ENCODE assay signal across 18 cellular contexts in genomic region chr19:615619-616018, GRCh38. TPM values are rescaled to one million over a fixed set of nuclear protein-coding genes. Genes with fewer than 3 reads are reported as not detected.
DNase-seq lines count a peak whose midpoint lies in the region; ATAC-seq, FAIRE-seq and TF ChIP-seq lines count a peak whose summit lies in the region.
"Had no signal": no experiment of that assay in that cellular context is flagged by ENCODE, and none has a peak within 500 bp of the region (broad histone marks: within the 10 kb centered on the region; RNA-seq: fewer than 3 reads in every experiment).

No MANE protein-coding gene starts in this region.

- peaks cover 13% of the 10 kb centered on the region for H3K36me3 Mint-ChIP-seq in activated T-helper 1 cell treated with anti-CD3 and anti-CD28 coated beads, Interleukin-12 subunit alpha, Interleukin-12 subunit beta, Interleukin-2, Interleukin-4 antibody, amounts not matched to agents 30 ng/mL and 10 ng/mL and 1 ng/mL, durations not matched to agents 14 hours and 24 hours and 36 hours (ENCODE audit: low read depth)
- no peaks in the 10 kb centered on the region for H3K36me3 Mint-ChIP-seq in glutamatergic neuron (ENCODE audit: unreplicated experiment)

- H3K4me1 ChIP-seq in pancreas: no peaks in the 10 kb centered on the region
- H3K4me1 ChIP-seq: gastrocnemius medialis had no signal

- H3K27ac ChIP-seq in pancreas: no peak overlapping the region
- H3K27ac ChIP-seq: BLaER1 treated with 17β-estradiol and CSF1 and Interleukin-3, amounts not matched to agents 10 nM and 100 nM; gastrocnemius medialis; upper lobe of left lung had no signal

- H3K27ac Mint-ChIP-seq in activated T-helper 1 cell treated with anti-CD3 and anti-CD28 coated beads, Interleukin-12 subunit alpha, Interleukin-12 subunit beta, Interleukin-2, Interleukin-4 antibody, amounts not matched to agents 30 ng/mL and 10 ng/mL and 1 ng/mL, durations not matched to agents 14 hours and 24 hours and 36 hours: peak overlapping the region; percentile 48
- H3K27ac Mint-ChIP-seq in glutamatergic neuron (ENCODE audit: unreplicated experiment): peak overlapping the region; percentile 12

- no peak for TF ChIP-seq CTCF in glutamatergic neuron (IDR thresholded peaks at IDR 0.05; ENCODE audit: partially characterized antibody, unreplicated experiment)
- TF ChIP-seq CTCF in pancreas (IDR thresholded peaks at IDR 0.05): no peak

- H3K4me1 Mint-ChIP-seq in activated T-helper 1 cell treated with anti-CD3 and anti-CD28 coated beads, Interleukin-12 subunit alpha, Interleukin-12 subunit beta, Interleukin-2, Interleukin-4 antibody, amounts not matched to agents 30 ng/mL and 10 ng/mL and 1 ng/mL, durations not matched to agents 14 hours and 24 hours and 36 hours (ENCODE audit: low read depth): peaks cover 14% of the 10 kb centered on the region
- peaks cover 8% of the 10 kb centered on the region for H3K4me1 Mint-ChIP-seq in glutamatergic neuron (ENCODE audit: low read depth, unreplicated experiment)

- no peak overlapping the region for H3K4me3 ChIP-seq in pancreas
- H3K4me3 ChIP-seq: BLaER1 treated with 17β-estradiol and CSF1 and Interleukin-3, amounts not matched to agents 10 nM and 100 nM; gastrocnemius medialis; GM12878; upper lobe of left lung had no signal

- no peaks in the 10 kb centered on the region for H3K9me3 Mint-ChIP-seq in activated T-helper 1 cell treated with anti-CD3 and anti-CD28 coated beads, Interleukin-12 subunit alpha, Interleukin-12 subunit beta, Interleukin-2, Interleukin-4 antibody, amounts not matched to agents 30 ng/mL and 10 ng/mL and 1 ng/mL, durations not matched to agents 14 hours and 24 hours and 36 hours
- H3K9me3 Mint-ChIP-seq in glutamatergic neuron (ENCODE audit: unreplicated experiment): peaks cover 11% of the 10 kb centered on the region

- FAIRE-seq in pancreas (lab: Jason Lieb, UNC) (no peak), HTR-8/SVneo (lab: Jason Lieb, UNC) (no peak)
- FAIRE-seq: GM12878, islet of Langerhans had no signal

- peaks cover 2 to 22% (median 7%) of the 10 kb centered on the region in 3 donors for H3K36me3 ChIP-seq in pancreas

- peak in 3 of 4 donors; percentile 17 to 55 (median 40) for ATAC-seq in pancreas
- ATAC-seq in GM21786 (IDR thresholded peaks at IDR 0.05; ENCODE audit: unreplicated experiment): no peak
- ATAC-seq: gastrocnemius medialis, GM12878 had no signal

- intact Hi-C loops in activated T-helper 1 cell treated with anti-CD3 and anti-CD28 coated beads, Interleukin-12 subunit alpha, Interleukin-12 subunit beta, Interleukin-2, Interleukin-4 antibody, amounts not matched to agents 30 ng/mL and 10 ng/mL and 1 ng/mL, durations not matched to agents 14 hours and 24 hours and 36 hours (cut with micrococcal nuclease): no loop called here
- intact Hi-C loops in pancreas (cut with DNase I): no loop called here

- 30 to 38% methylated on average over 21 to 33 of the region's 33 CpGs for WGBS in pancreas, 2 donors

- DNase-seq in EL (peak; percentile 19), glutamatergic neuron (no peak), pancreas (no peak), HTR-8/SVneo (ENCODE audit: insufficient read length, low spot score) (no peak), NCI-H2107 (lab: John Stamatoyannopoulos, UW) (no peak), SW 1271 (lab: John Stamatoyannopoulos, UW) (no peak)
- DNase-seq in activated T-helper 1 cell treated with anti-CD3 and anti-CD28 coated beads, Interleukin-12 subunit alpha, Interleukin-12 subunit beta, Interleukin-2, Interleukin-4 antibody, amounts not matched to agents 30 ng/mL and 10 ng/mL and 1 ng/mL, durations not matched to agents 14 hours and 24 hours and 36 hours (ENCODE audit: low spot score): no peak
- DNase-seq: activated CD4-positive, CD25-positive, alpha-beta regulatory T cell treated with anti-CD3 and anti-CD28 coated beads, Interleukin-2, amount 50 U/mL, for 72 hours; amygdala; gastrocnemius medialis; stimulated activated CD4-positive, alpha-beta T cell treated with anti-CD3 and anti-CD28 coated beads, Interleukin-2, amount 100 ng/mL, for 24 hours had no signal

- no peak overlapping the region for H3K4me3 Mint-ChIP-seq in activated T-helper 1 cell treated with anti-CD3 and anti-CD28 coated beads, Interleukin-12 subunit alpha, Interleukin-12 subunit beta, Interleukin-2, Interleukin-4 antibody, amounts not matched to agents 30 ng/mL and 10 ng/mL and 1 ng/mL, durations not matched to agents 14 hours and 24 hours and 36 hours
- H3K4me3 Mint-ChIP-seq in glutamatergic neuron (ENCODE audit: unreplicated experiment): peak overlapping the region; percentile 70

- H3K27me3 ChIP-seq in pancreas: no peaks in the 10 kb centered on the region
- H3K27me3 ChIP-seq: BLaER1 treated with 17β-estradiol and CSF1 and Interleukin-3, amounts not matched to agents 10 nM and 100 nM had no signal

- H3K27me3 Mint-ChIP-seq in activated T-helper 1 cell treated with anti-CD3 and anti-CD28 coated beads, Interleukin-12 subunit alpha, Interleukin-12 subunit beta, Interleukin-2, Interleukin-4 antibody, amounts not matched to agents 30 ng/mL and 10 ng/mL and 1 ng/mL, durations not matched to agents 14 hours and 24 hours and 36 hours (ENCODE audit: insufficient read depth): no peaks in the 10 kb centered on the region
- H3K27me3 Mint-ChIP-seq in glutamatergic neuron (ENCODE audit: unreplicated experiment): peaks cover 9% of the 10 kb centered on the region

- H3K9me3 ChIP-seq in pancreas: no peaks in the 10 kb centered on the region
- H3K9me3 ChIP-seq: BLaER1 treated with 17β-estradiol and CSF1 and Interleukin-3, amounts not matched to agents 10 nM and 100 nM; gastrocnemius medialis; upper lobe of left lung had no signal

RNA-seq across cellular contexts. Expression of gene POLRMT, which starts 17.7 kb away (rescaled TPM):
- total RNA-seq in activated T-helper 1 cell treated with anti-CD3 and anti-CD28 coated beads, Interleukin-12 subunit alpha, Interleukin-12 subunit beta, Interleukin-2, Interleukin-4 antibody, amounts not matched to agents 30 ng/mL and 10 ng/mL and 1 ng/mL, durations not matched to agents 14 hours and 24 hours and 36 hours: 103 and 104 TPM in 2 replicates
- total RNA-seq in glutamatergic neuron (ENCODE audit: unreplicated experiment) (79.9 TPM), pancreas (10 to 100 TPM; 19.3 to 34.7 (median 24.7) TPM)
- 100 to 1,000 TPM in 1 of 2 donors, 10 to 100 TPM in 1; 95.3 to 101 TPM for polyA plus RNA-seq in pancreas

RNA-seq across cellular contexts. Expression of gene FGF22, which starts 24.1 kb away (rescaled TPM):
- not detected in 2 replicates for total RNA-seq in activated T-helper 1 cell treated with anti-CD3 and anti-CD28 coated beads, Interleukin-12 subunit alpha, Interleukin-12 subunit beta, Interleukin-2, Interleukin-4 antibody, amounts not matched to agents 30 ng/mL and 10 ng/mL and 1 ng/mL, durations not matched to agents 14 hours and 24 hours and 36 hours
- total RNA-seq in glutamatergic neuron (ENCODE audit: unreplicated experiment) (1.5 TPM), pancreas (under 1 TPM in 4 of 6 donors, not detected in 2; 0.12 to 0.25 (median 0.23) TPM)
- polyA plus RNA-seq in pancreas: under 1 TPM; 0.45 to 0.53 TPM
- total RNA-seq: gastrocnemius medialis; GM12878; RPMI7951; T-helper 1 cell treated with Interleukin-12 subunit alpha and Interleukin-12 subunit beta and Interleukin-4 antibody, amounts not matched to agents 30 ng/mL and 1 ng/mL, for 36 hours had no signal

RNA-seq across cellular contexts. Expression of gene HCN2, which starts 25.9 kb away (rescaled TPM):
- 1.1 and 1.2 TPM in 2 replicates for total RNA-seq in activated T-helper 1 cell treated with anti-CD3 and anti-CD28 coated beads, Interleukin-12 subunit alpha, Interleukin-12 subunit beta, Interleukin-2, Interleukin-4 antibody, amounts not matched to agents 30 ng/mL and 10 ng/mL and 1 ng/mL, durations not matched to agents 14 hours and 24 hours and 36 hours
- total RNA-seq in glutamatergic neuron (ENCODE audit: unreplicated experiment): 33.2 TPM
- under 1 TPM; 0.12 to 0.46 (median 0.18) TPM for total RNA-seq in pancreas
- polyA plus RNA-seq in pancreas: under 1 TPM; 0.27 to 0.82 TPM

RNA-seq across cellular contexts. Expression of gene BSG, which starts 43.2 kb away (rescaled TPM):
- 307 and 308 TPM in 2 replicates for total RNA-seq in activated T-helper 1 cell treated with anti-CD3 and anti-CD28 coated beads, Interleukin-12 subunit alpha, Interleukin-12 subunit beta, Interleukin-2, Interleukin-4 antibody, amounts not matched to agents 30 ng/mL and 10 ng/mL and 1 ng/mL, durations not matched to agents 14 hours and 24 hours and 36 hours
- 470 TPM for total RNA-seq in glutamatergic neuron (ENCODE audit: unreplicated experiment)
- 100 to 1,000 TPM; 122 to 200 (median 149) TPM for total RNA-seq in pancreas
- polyA plus RNA-seq in pancreas: 100 to 1,000 TPM; 210 to 256 TPM

RNA-seq across cellular contexts. Expression of gene RNF126, which starts 47.4 kb away (rescaled TPM):
- total RNA-seq in activated T-helper 1 cell treated with anti-CD3 and anti-CD28 coated beads, Interleukin-12 subunit alpha, Interleukin-12 subunit beta, Interleukin-2, Interleukin-4 antibody, amounts not matched to agents 30 ng/mL and 10 ng/mL and 1 ng/mL, durations not matched to agents 14 hours and 24 hours and 36 hours: 107 and 110 TPM in 2 replicates
- total RNA-seq in glutamatergic neuron (ENCODE audit: unreplicated experiment): 51.7 TPM
- total RNA-seq in pancreas: 10 to 100 TPM; 11.9 to 21.5 (median 16.5) TPM
- polyA plus RNA-seq in pancreas: 10 to 100 TPM; 31.7 to 33.7 TPM

Comparison
In these comparisons a context has a peak if more than half of its experiments do, and no peak if none do; other contexts are left out.
1. RNA of gene HCN2, which starts 25.9 kb away (total RNA-seq): 33.2 TPM in glutamatergic neuron (single experiment); 1.1 to 1.2 TPM in activated T-helper 1 cell treated with anti-CD3 and anti-CD28 coated beads, Interleukin-12 subunit alpha, Interleukin-12 subunit beta, Interleukin-2, Interleukin-4 antibody, amounts not matched to agents 30 ng/mL and 10 ng/mL and 1 ng/mL, durations not matched to agents 14 hours and 24 hours and 36 hours and 0.12 to 0.46 TPM in pancreas; every median in the first group is over 10 times any median in the second.